In the genomic region with DNA sequence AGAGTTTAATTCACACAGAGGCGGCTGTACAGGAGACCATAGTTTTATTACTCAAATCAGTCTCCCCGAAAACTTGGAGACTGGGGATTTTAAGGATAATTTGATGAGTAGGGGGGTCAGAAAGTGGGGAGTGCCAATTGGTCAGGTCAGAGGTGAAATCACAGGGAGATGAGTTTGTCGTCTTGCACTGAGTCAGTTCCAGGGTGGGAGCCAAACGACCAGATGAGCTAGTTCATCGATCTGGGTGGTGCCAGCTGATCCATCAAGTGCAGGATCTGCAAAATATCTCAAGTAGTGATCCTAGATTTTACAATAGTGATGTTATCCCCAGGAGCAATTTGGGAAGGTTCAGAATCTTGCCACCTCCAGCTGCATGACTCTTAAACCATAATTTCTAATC, we compare ENCODE assay signal across 22 cellular contexts.
"Had no signal": no experiment of that assay in that cellular context is flagged by ENCODE, and none has a peak within 500 bp of the region (broad histone marks: within the 10 kb centered on the region; RNA-seq: fewer than 3 reads in every experiment).

No MANE protein-coding gene starts in this region.

- DNase-seq: colonic mucosa; cortex of kidney; effector CD8-positive, alpha-beta T cell; effector memory CD8-positive, alpha-beta T cell; endodermal cell; erythroblast; esophagus squamous epithelium; foreskin melanocyte; gastrocnemius medialis; glutamatergic neuron; head of caudate nucleus; heart right ventricle; hippocampal formation; left cardiac atrium; left lung; left ventricle myocardium superior; lower lobe of right lung; mesenchymal stem cell; mucosa of descending colon; naive B cell had no signal

- H3K27ac ChIP-seq: colonic mucosa, epithelial cell of prostate, esophagus squamous epithelium, gastrocnemius medialis, heart right ventricle, left lung, lower lobe of right lung had no signal

- H3K4me1 ChIP-seq: colonic mucosa had no signal

- H3K36me3 ChIP-seq: colonic mucosa, gastrocnemius medialis, left lung had no signal

- H3K9me3 ChIP-seq: colonic mucosa, esophagus squamous epithelium, gastrocnemius medialis, heart right ventricle, left lung, lower lobe of right lung, mucosa of descending colon had no signal

- ATAC-seq: effector memory CD8-positive, alpha-beta T cell; esophagus mucosa; gastrocnemius medialis; heart right ventricle; left cardiac atrium; left lung; left ventricle myocardium superior; lower lobe of right lung; mucosa of descending colon had no signal

- H3K27me3 ChIP-seq: colonic mucosa, esophagus squamous epithelium, gastrocnemius medialis, heart right ventricle, left lung had no signal

- H3K4me3 ChIP-seq: colonic mucosa, esophagus squamous epithelium, gastrocnemius medialis, heart right ventricle, left lung, lower lobe of right lung, mucosa of descending colon had no signal
